Comparison of ENCODE assay signal across 1 cellular context in the genomic region with DNA sequence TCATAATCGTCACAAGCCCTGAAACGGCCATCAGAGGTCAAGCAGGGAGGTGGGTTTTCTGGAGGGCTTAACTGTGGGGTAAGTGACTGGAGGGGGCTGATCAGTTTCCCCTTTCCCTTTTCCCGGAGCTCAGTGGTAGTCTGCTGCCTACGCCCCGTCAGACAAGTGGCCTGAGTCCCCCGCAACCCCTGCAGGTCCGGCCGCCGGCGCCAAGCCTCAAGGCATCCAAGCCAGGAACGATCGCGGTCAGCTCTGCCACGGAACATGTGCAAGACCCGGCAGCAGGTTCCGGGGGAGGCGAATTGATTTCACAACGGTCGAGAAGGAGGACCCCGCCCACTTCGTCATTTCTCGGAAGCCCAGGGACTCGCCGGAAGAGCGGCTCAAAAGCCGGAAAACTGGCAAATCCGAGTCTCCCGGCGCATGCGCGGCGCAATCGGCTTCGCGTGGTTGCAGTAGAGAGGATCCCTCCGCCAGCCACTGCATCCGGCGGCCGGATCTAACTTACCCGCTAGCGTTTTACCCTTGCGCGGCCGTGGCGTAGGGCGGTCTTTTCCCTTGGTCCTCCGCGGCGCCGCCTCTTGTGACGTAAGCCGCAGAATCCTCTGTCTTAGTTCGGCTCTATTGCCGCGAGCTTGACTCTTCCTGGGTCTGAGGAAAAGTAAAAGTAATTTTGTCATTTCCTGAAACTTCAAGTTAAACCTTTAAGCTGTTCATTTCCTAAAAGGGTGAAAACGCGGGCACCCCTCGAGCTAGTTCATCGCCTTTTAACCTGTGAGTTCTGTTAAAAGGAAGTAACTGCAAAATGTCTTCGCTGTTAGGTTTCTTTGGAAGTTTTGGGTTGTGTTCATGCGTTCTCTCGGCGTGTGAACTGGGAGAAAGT.
TF ChIP-seq lines count a peak whose summit lies in the region.

No MANE protein-coding gene starts in this region.

TF ChIP-seq in HepG2, 621 proteins besides CTCF, POLR2A, EP300 and RAD21 (continued from another document and continues in another):
- TF ChIP-seq ZNF142 (CRISPR knock-in tag; IDR thresholded peaks at IDR 0.05), result peak; percentile 88
- TF ChIP-seq, protein P1, sequence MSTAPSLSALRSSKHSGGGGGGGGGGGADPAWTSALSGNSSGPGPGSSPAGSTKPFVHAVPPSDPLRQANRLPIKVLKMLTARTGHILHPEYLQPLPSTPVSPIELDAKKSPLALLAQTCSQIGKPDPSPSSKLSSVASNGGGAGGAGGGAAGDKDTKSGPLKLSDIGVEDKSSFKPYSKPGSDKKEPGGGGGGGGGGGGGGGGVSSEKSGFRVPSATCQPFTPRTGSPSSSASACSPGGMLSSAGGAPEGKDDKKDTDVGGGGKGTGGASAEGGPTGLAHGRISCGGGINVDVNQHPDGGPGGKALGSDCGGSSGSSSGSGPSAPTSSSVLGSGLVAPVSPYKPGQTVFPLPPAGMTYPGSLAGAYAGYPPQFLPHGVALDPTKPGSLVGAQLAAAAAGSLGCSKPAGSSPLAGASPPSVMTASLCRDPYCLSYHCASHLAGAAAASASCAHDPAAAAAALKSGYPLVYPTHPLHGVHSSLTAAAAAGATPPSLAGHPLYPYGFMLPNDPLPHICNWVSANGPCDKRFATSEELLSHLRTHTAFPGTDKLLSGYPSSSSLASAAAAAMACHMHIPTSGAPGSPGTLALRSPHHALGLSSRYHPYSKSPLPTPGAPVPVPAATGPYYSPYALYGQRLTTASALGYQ (CRISPR knock-in tag; IDR thresholded peaks at IDR 0.05), result peak; percentile 96
- no peak for TF ChIP-seq USF2 (IDR thresholded peaks at IDR 0.05; ENCODE audit: low read depth, low read length)
- TF ChIP-seq USF2 (CRISPR knock-in tag; IDR thresholded peaks at IDR 0.05; ENCODE audit: borderline replicate concordance), result peak; percentile 58
- peak; percentile 97 for TF ChIP-seq GABPB1 (CRISPR knock-in tag; IDR thresholded peaks at IDR 0.05)
- no peak for TF ChIP-seq NBN (conservative IDR thresholded peaks at IDR 0.05)
- peak; percentile 68 for TF ChIP-seq RARA (CRISPR knock-in tag; IDR thresholded peaks at IDR 0.05)
- TF ChIP-seq CEBPG (CRISPR knock-in tag; IDR thresholded peaks at IDR 0.05), result peak; percentile 92
- TF ChIP-seq STAG1 (CRISPR knock-in tag; IDR thresholded peaks at IDR 0.05), result no peak; the same call in none of the 2 replicates
- peak; percentile 88 for TF ChIP-seq ZBTB38 (CRISPR knock-in tag; IDR thresholded peaks at IDR 0.05)
- TF ChIP-seq ZNF883 (CRISPR knock-in tag; IDR thresholded peaks at IDR 0.05; ENCODE audit: not compliant biosample characterization), result peak; percentile 96
- peak; percentile 94; the same call in 1 of the 2 replicates for TF ChIP-seq ZFP36L1 (CRISPR knock-in tag; IDR thresholded peaks at IDR 0.05)
- TF ChIP-seq, protein P2, sequence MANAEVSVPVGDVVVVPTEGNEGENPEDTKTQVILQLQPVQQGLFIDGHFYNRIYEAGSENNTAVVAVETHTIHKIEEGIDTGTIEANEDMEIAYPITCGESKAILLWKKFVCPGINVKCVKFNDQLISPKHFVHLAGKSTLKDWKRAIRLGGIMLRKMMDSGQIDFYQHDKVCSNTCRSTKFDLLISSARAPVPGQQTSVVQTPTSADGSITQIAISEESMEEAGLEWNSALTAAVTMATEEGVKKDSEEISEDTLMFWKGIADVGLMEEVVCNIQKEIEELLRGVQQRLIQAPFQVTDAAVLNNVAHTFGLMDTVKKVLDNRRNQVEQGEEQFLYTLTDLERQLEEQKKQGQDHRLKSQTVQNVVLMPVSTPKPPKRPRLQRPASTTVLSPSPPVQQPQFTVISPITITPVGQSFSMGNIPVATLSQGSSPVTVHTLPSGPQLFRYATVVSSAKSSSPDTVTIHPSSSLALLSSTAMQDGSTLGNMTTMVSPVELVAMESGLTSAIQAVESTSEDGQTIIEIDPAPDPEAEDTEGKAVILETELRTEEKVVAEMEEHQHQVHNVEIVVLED (CRISPR knock-in tag; IDR thresholded peaks at IDR 0.05; ENCODE audit: borderline replicate concordance), result peak; percentile 99
- TF ChIP-seq KDM5A (IDR thresholded peaks at IDR 0.05; ENCODE audit: borderline replicate concordance, low read length), result peak; percentile 60; the same call in 1 of the 2 replicates
- peak; percentile 88; the same call in 1 of the 2 replicates for TF ChIP-seq ZNF280B (CRISPR knock-in tag; IDR thresholded peaks at IDR 0.05; ENCODE audit: borderline replicate concordance)
- TF ChIP-seq ZNF691 (CRISPR knock-in tag; IDR thresholded peaks at IDR 0.05; ENCODE audit: borderline replicate concordance, low read depth), result peak; percentile 94
- TF ChIP-seq CHD4 (IDR thresholded peaks at IDR 0.05; ENCODE audit: borderline replicate concordance, low read length), result 0 out of 2 replicates have a peak, but pooled peaks have one; percentile 35
- no peak for TF ChIP-seq ZNF530 (CRISPR knock-in tag; IDR thresholded peaks at IDR 0.05; ENCODE audit: low read depth)
- TF ChIP-seq FUBP1 (CRISPR knock-in tag; IDR thresholded peaks at IDR 0.05; ENCODE audit: borderline replicate concordance), result peak; percentile 40; the same call in 1 of the 2 replicates
- TF ChIP-seq ZIK1 (CRISPR knock-in tag; IDR thresholded peaks at IDR 0.05; ENCODE audit: borderline replicate concordance, low read depth), result 0 out of 2 replicates have a peak, but pooled peaks have one; percentile 66
- TF ChIP-seq, protein P3, sequence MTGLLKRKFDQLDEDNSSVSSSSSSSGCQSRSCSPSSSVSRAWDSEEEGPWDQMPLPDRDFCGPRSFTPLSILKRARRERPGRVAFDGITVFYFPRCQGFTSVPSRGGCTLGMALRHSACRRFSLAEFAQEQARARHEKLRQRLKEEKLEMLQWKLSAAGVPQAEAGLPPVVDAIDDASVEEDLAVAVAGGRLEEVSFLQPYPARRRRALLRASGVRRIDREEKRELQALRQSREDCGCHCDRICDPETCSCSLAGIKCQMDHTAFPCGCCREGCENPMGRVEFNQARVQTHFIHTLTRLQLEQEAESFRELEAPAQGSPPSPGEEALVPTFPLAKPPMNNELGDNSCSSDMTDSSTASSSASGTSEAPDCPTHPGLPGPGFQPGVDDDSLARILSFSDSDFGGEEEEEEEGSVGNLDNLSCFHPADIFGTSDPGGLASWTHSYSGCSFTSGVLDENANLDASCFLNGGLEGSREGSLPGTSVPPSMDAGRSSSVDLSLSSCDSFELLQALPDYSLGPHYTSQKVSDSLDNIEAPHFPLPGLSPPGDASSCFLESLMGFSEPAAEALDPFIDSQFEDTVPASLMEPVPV (CRISPR knock-in tag; IDR thresholded peaks at IDR 0.05), result peak; percentile 86; the same call in 1 of the 2 replicates
- peak; percentile 25; the same call in 1 of the 2 replicates for TF ChIP-seq ZBTB14 (CRISPR knock-in tag; IDR thresholded peaks at IDR 0.05)
- peak; percentile 63; the same call in 1 of the 2 replicates for TF ChIP-seq ZNF777 (CRISPR knock-in tag; IDR thresholded peaks at IDR 0.05)
- TF ChIP-seq ZNF512 (CRISPR knock-in tag; IDR thresholded peaks at IDR 0.05), result no peak
